1 cellular context compared by ENCODE assay signal in genomic region chr4:72567821-72568620, GRCh38.
A peak's percentile ranks its signal among the peaks of the same experiment; 100 is the strongest.
TF ChIP-seq lines count a peak whose summit lies in the region.

No MANE protein-coding gene starts in this region.

TF ChIP-seq in K562, 482 proteins besides CTCF, POLR2A, EP300 and RAD21 (continued from another document and continues in another):
- TF ChIP-seq ZBTB5 (IDR thresholded peaks at IDR 0.05) (no peak), VEZF1 (CRISPR knock-in tag; IDR thresholded peaks at IDR 0.05) (peak; percentile 78), ZNF12 (CRISPR knock-in tag; IDR thresholded peaks at IDR 0.05) (peak; percentile 74; the same call in 1 of the 2 replicates), ZBTB9 (CRISPR knock-in tag; IDR thresholded peaks at IDR 0.05) (no peak), NRF1 (conservative IDR thresholded peaks at IDR 0.05 in 1 of 2, IDR thresholded peaks at IDR 0.05 in 1 of 2) (peak; percentile 46 to 56; a peak in 2 of 4 replicates), NR2F6 (CRISPR knock-in tag; IDR thresholded peaks at IDR 0.05) (no peak), ZKSCAN3 (CRISPR knock-in tag; IDR thresholded peaks at IDR 0.05) (no peak), MLLT1 (IDR thresholded peaks at IDR 0.05) (no peak; a peak in 1 of 4 replicates), IRF9 (tag; IDR thresholded peaks at IDR 0.05) (no peak), NFXL1 (CRISPR knock-in tag; IDR thresholded peaks at IDR 0.05) (no peak), NBN (IDR thresholded peaks at IDR 0.05; ENCODE audit: low read depth) (no peak), NFE2L1 (tag; IDR thresholded peaks at IDR 0.05; ENCODE audit: borderline replicate concordance, low read depth) (no peak), ZNF609 (CRISPR knock-in tag; IDR thresholded peaks at IDR 0.05; ENCODE audit: borderline replicate concordance) (no peak), MCM3 (IDR thresholded peaks at IDR 0.05) (no peak), ZNF778 (CRISPR knock-in tag; IDR thresholded peaks at IDR 0.05) (no peak), MXI1 (IDR thresholded peaks at IDR 0.05; ENCODE audit: low read depth, low read length) (peak; percentile 86), FOSL1 (tag; conservative IDR thresholded peaks at IDR 0.05) (peak; percentile 62; the same call in 1 of the 2 replicates), MLX (CRISPR knock-in tag; conservative IDR thresholded peaks at IDR 0.05) (no peak), ZNF24 (IDR thresholded peaks at IDR 0.05) (no peak), HNRNPH1 (optimal IDR thresholded peaks at IDR 0.05; ENCODE audit: low read depth, low read length) (no peak), POLR2H (tag; IDR thresholded peaks at IDR 0.05; ENCODE audit: low read depth) (peak; percentile 34), CHAMP1 (IDR thresholded peaks at IDR 0.05) (no peak), GATAD2B (IDR thresholded peaks at IDR 0.05; ENCODE audit: borderline replicate concordance) (no peak), CHD7 (IDR thresholded peaks at IDR 0.05; ENCODE audit: low read depth, low read length) (no peak)
